In genomic region chr18:27685807-27686412, GRCh38 we compare ENCODE assay signal across 8 cellular contexts.
A peak's percentile ranks its signal among the peaks of the same experiment; 100 is the strongest.
DNase-seq lines count a peak whose midpoint lies in the region; TF ChIP-seq lines count a peak whose summit lies in the region.

No MANE protein-coding gene starts in this region.

- H4K20me1 ChIP-seq in OCI-LY3 (ENCODE audit: insufficient read depth, low read length), result no peaks in the 10 kb centered on the region
- H4K20me1 ChIP-seq in fibroblast of lung (ENCODE audit: control insufficient read depth, extremely low read depth, insufficient read depth, low read length), result no peaks in the 10 kb centered on the region

- H3K36me3 ChIP-seq in OCI-LY3 (replicated peaks; ENCODE audit: low read depth, low read length), result no peaks in the 10 kb centered on the region
- no peaks in the 10 kb centered on the region for H3K36me3 ChIP-seq in fibroblast of lung (ENCODE audit: control insufficient read depth, insufficient read depth, low read length)

- H3K79me2 ChIP-seq in OCI-LY3 (ENCODE audit: low read length) (no peaks in the 10 kb centered on the region), fibroblast of lung (ENCODE audit: control insufficient read depth, insufficient read depth, low read length) (no peaks in the 10 kb centered on the region)

- H3K27ac ChIP-seq in OCI-LY3 (ENCODE audit: low read length) (no peak overlapping the region), fibroblast of lung (ENCODE audit: insufficient read depth, low read length) (no peak overlapping the region)

- H3K4me3 Mint-ChIP-seq in activated T-helper 2 cell treated with anti-CD3 and anti-CD28 coated beads, Interferon-gamma antibody, Interleukin-2, Interleukin-4, amounts not matched to agents 10 μg/mL and 5 μg/mL and 100 μg/mL, durations not matched to agents 14 hours and 24 hours and 36 hours (ENCODE audit: low read depth), result no peak overlapping the region

- H3K27me3 ChIP-seq in OCI-LY3 (ENCODE audit: low read depth, low read length) (no peaks in the 10 kb centered on the region), fibroblast of lung (ENCODE audit: control insufficient read depth, insufficient read depth, low read length) (no peaks in the 10 kb centered on the region)

- H3K9me3 ChIP-seq in OCI-LY3 (ENCODE audit: insufficient read depth, low read length) (peaks cover 11% of the 10 kb centered on the region; the same call in 1 of the 2 replicates), fibroblast of lung (ENCODE audit: control insufficient read depth, insufficient read depth, low read depth, low read length) (no peaks in the 10 kb centered on the region)

- TF ChIP-seq CTCF in AG04449 (IDR thresholded peaks at IDR 0.05; ENCODE audit: insufficient read depth, low read length, missing control alignments) (peak; percentile 55), GM12865 (IDR thresholded peaks at IDR 0.05; ENCODE audit: insufficient read depth, low read depth, low read length, missing control alignments) (peak; percentile 62), OCI-LY3 (IDR thresholded peaks at IDR 0.05; ENCODE audit: low read depth, low read length) (peak; percentile 74), fibroblast of lung (conservative IDR thresholded peaks at IDR 0.05 in 1 of 2, IDR thresholded peaks at IDR 0.05 in 1 of 2; ENCODE audit: low read depth in 1 of 2, low read length in 2 of 2) (peak; percentile 65 to 71), retinal pigment epithelial cell (conservative IDR thresholded peaks at IDR 0.05; ENCODE audit: low read depth, low read length) (peak; percentile 88)

- H3K4me2 ChIP-seq in OCI-LY3 (ENCODE audit: low read length) (peak overlapping the region; percentile 13; the same call in 1 of the 2 replicates), fibroblast of lung (ENCODE audit: extremely low read depth, insufficient read depth, low read length) (no peak overlapping the region)

- no peaks in the 10 kb centered on the region for H3K27me3 Mint-ChIP-seq in activated T-helper 2 cell treated with anti-CD3 and anti-CD28 coated beads, Interferon-gamma antibody, Interleukin-2, Interleukin-4, amounts not matched to agents 10 μg/mL and 5 μg/mL and 100 μg/mL, durations not matched to agents 14 hours and 24 hours and 36 hours (ENCODE audit: low read depth)

- no peak overlapping the region for H3K27ac Mint-ChIP-seq in activated T-helper 2 cell treated with anti-CD3 and anti-CD28 coated beads, Interferon-gamma antibody, Interleukin-2, Interleukin-4, amounts not matched to agents 10 μg/mL and 5 μg/mL and 100 μg/mL, durations not matched to agents 14 hours and 24 hours and 36 hours

- H3K4me1 ChIP-seq in OCI-LY3 (ENCODE audit: low read length), result peaks cover 2% of the 10 kb centered on the region; the same call in 1 of the 2 replicates
- no peaks in the 10 kb centered on the region for H3K4me1 ChIP-seq in fibroblast of lung (ENCODE audit: control insufficient read depth, extremely low read depth, insufficient read depth, low read length)

- peaks cover 17% of the 10 kb centered on the region for H3K9me3 Mint-ChIP-seq in activated T-helper 2 cell treated with anti-CD3 and anti-CD28 coated beads, Interferon-gamma antibody, Interleukin-2, Interleukin-4, amounts not matched to agents 10 μg/mL and 5 μg/mL and 100 μg/mL, durations not matched to agents 14 hours and 24 hours and 36 hours

- H3K9ac ChIP-seq in OCI-LY3 (ENCODE audit: low read length) (no peak overlapping the region), fibroblast of lung (ENCODE audit: insufficient read depth, low read length) (no peak overlapping the region)

- DNase-seq in AG04449 (ENCODE audit: low read depth, low spot score) (no peak), GM12865 (ENCODE audit: low read depth) (peak; percentile 26), fibroblast of lung (ENCODE audit: low read depth in 2 of 2) (peak; percentile 42 to 56), retinal pigment epithelial cell (ENCODE audit: low read depth) (no peak), GM19238 (ENCODE audit: insufficient read length, low spot score) (no peak), DMS153 treated with DMSO at 0.1 percent for 48 hours (lab: John Stamatoyannopoulos, UW; ENCODE audit: unreplicated experiment) (no peak)
- no peak for DNase-seq in activated T-helper 2 cell treated with anti-CD3 and anti-CD28 coated beads, Interferon-gamma antibody, Interleukin-2, Interleukin-4, amounts not matched to agents 10 μg/mL and 5 μg/mL and 100 μg/mL, durations not matched to agents 14 hours and 24 hours and 36 hours (ENCODE audit: low spot score)

- POLR2A ChIA-PET in AG04449 (lab: Yijun Ruan, JAX), result no interaction called here

- H2AFZ ChIP-seq in OCI-LY3 (ENCODE audit: low read depth, low read length) (no peak overlapping the region), fibroblast of lung (ENCODE audit: low read length) (no peak overlapping the region)

- CTCF ChIA-PET in AG04449 (lab: Yijun Ruan, JAX), result interaction anchor here (1.3 to 5.3 kb wide), 19 partner anchors 9 to 80 kb away, joined by 4 to 113 read pairs (median 10); no protein-coding TSS in a partner anchor

- H3K4me3 ChIP-seq in AG04449 (ENCODE audit: low read depth, low read length), result no peak overlapping the region
- no peak overlapping the region for H3K4me3 ChIP-seq in GM12865 (ENCODE audit: low read depth, low read length)
- no peak overlapping the region for H3K4me3 ChIP-seq in OCI-LY3 (ENCODE audit: low read length)
- H3K4me3 ChIP-seq in fibroblast of lung (replicated peaks in 1 of 4; ENCODE audit: control extremely low read depth in 1 of 4, insufficient read depth in 1 of 4, low read depth in 3 of 4, low read length in 4 of 4), result no peak overlapping the region
- no peak overlapping the region for H3K4me3 ChIP-seq in retinal pigment epithelial cell (ENCODE audit: low read length)

- intact Hi-C loops in activated T-helper 2 cell treated with anti-CD3 and anti-CD28 coated beads, Interferon-gamma antibody, Interleukin-2, Interleukin-4, amounts not matched to agents 10 μg/mL and 5 μg/mL and 100 μg/mL, durations not matched to agents 14 hours and 24 hours and 36 hours (cut with micrococcal nuclease), result loop anchor here (5.0 kb wide), 1 partner anchor 501 kb away; no protein-coding TSS in a partner anchor

- H3K4me1 Mint-ChIP-seq in activated T-helper 2 cell treated with anti-CD3 and anti-CD28 coated beads, Interferon-gamma antibody, Interleukin-2, Interleukin-4, amounts not matched to agents 10 μg/mL and 5 μg/mL and 100 μg/mL, durations not matched to agents 14 hours and 24 hours and 36 hours (ENCODE audit: low read depth), result no peaks in the 10 kb centered on the region

- H3K36me3 Mint-ChIP-seq in activated T-helper 2 cell treated with anti-CD3 and anti-CD28 coated beads, Interferon-gamma antibody, Interleukin-2, Interleukin-4, amounts not matched to agents 10 μg/mL and 5 μg/mL and 100 μg/mL, durations not matched to agents 14 hours and 24 hours and 36 hours (ENCODE audit: low read depth), result no peaks in the 10 kb centered on the region

Comparison
In these comparisons a context has a peak if more than half of its experiments do, and no peak if none do; other contexts are left out.
1. DNase-seq: peak in GM12865 (single experiment) and fibroblast of lung (2 of 2); none in AG04449 (single experiment), retinal pigment epithelial cell (single experiment), GM19238 (single experiment), activated T-helper 2 cell treated with anti-CD3 and anti-CD28 coated beads, Interferon-gamma antibody, Interleukin-2, Interleukin-4, amounts not matched to agents 10 μg/mL and 5 μg/mL and 100 μg/mL, durations not matched to agents 14 hours and 24 hours and 36 hours (single experiment) and DMS153 treated with DMSO at 0.1 percent for 48 hours (single experiment).
2. Peak in every context shown above with its lines, with median percentiles within 50 percentile points of each other: CTCF ChIP-seq.